Comparison of ENCODE assay signal across 29 cellular contexts in the genomic region with DNA sequence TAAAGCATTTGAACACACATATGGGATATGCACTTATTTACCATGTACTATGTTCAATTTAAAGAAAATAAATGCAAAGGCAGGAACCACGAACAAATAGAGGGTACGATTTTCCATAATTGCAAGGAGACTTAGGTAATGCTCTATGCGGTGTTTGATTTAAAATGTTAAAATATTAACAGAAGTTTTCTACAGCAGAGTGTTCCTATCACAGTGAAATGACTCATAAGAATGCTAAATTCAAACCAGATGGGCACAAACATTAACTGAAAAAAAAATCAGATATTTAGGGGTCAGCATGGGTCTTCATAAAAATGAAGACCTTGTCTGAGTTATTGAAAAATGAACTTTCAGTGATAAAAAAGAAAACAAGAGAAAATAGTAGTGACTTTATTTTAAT.
DNase-seq lines count a peak whose midpoint lies in the region; ATAC-seq and TF ChIP-seq lines count a peak whose summit lies in the region.
"Had no signal": no experiment of that assay in that cellular context is flagged by ENCODE, and none has a peak within 500 bp of the region (broad histone marks: within the 10 kb centered on the region; RNA-seq: fewer than 3 reads in every experiment).

No MANE protein-coding gene starts in this region.

- peak; percentile 62 for ATAC-seq in SK-N-SH treated with all-trans-retinoic acid at 6 μM for 48 hours
- ATAC-seq: activated CD4-positive, alpha-beta T cell treated with anti-CD3 and anti-CD28 coated beads for 36 hours; activated naive CD8-positive, alpha-beta T cell treated with anti-CD3 and anti-CD28 coated beads, Interleukin-2, amount 50 U/mL, for 24 hours; left cardiac atrium; right lobe of liver; stimulated activated effector memory CD8-positive, alpha-beta T cell treated with anti-CD3 and anti-CD28 coated beads, Interleukin-12 subunit alpha, Interleukin-12 subunit beta, amount 100 ng/mL, for 72 hours had no signal

- no peak for TF ChIP-seq POLR2A in suprapubic skin (IDR thresholded peaks at IDR 0.05)

- peak overlapping the region; percentile 52 for H3K4me2 ChIP-seq in smooth muscle cell

- H3K4me3 ChIP-seq in fibroblast of the aortic adventitia (ENCODE audit: low read depth, low read length) (no peak overlapping the region), smooth muscle cell (no peak overlapping the region), suprapubic skin (no peak overlapping the region), right atrium auricular region (no peak overlapping the region)
- H3K4me3 ChIP-seq: HAP-1, MG63, right lobe of liver, upper lobe of left lung had no signal

- no peaks in the 10 kb centered on the region for H3K9me3 Mint-ChIP-seq in activated CD4-positive, alpha-beta memory T cell treated with anti-CD3 and anti-CD28 coated beads for 36 hours
- H3K9me3 Mint-ChIP-seq: activated naive CD8-positive, alpha-beta T cell treated with anti-CD3 and anti-CD28 coated beads, Interleukin-2, amount 50 U/mL, for 24 hours; activated T-cell treated with anti-CD3 and anti-CD28 coated beads, Interleukin-2, amount 50 U/mL, for 24 hours; CD4-positive, CD25-positive, alpha-beta regulatory T cell; stimulated activated effector memory CD8-positive, alpha-beta T cell treated with anti-CD3 and anti-CD28 coated beads, Interleukin-12 subunit alpha, Interleukin-12 subunit beta, amount 100 ng/mL, for 72 hours had no signal

- no peak overlapping the region for H3K27ac Mint-ChIP-seq in activated CD4-positive, alpha-beta memory T cell treated with anti-CD3 and anti-CD28 coated beads for 36 hours
- H3K27ac Mint-ChIP-seq: activated CD4-positive, alpha-beta T cell treated with anti-CD3 and anti-CD28 coated beads for 36 hours; activated naive CD8-positive, alpha-beta T cell treated with anti-CD3 and anti-CD28 coated beads, Interleukin-2, amount 50 U/mL, for 24 hours; activated T-cell treated with anti-CD3 and anti-CD28 coated beads, Interleukin-2, amount 50 U/mL, for 24 hours; CD4-positive, CD25-positive, alpha-beta regulatory T cell; stimulated activated effector memory CD8-positive, alpha-beta T cell treated with anti-CD3 and anti-CD28 coated beads, Interleukin-12 subunit alpha, Interleukin-12 subunit beta, amount 100 ng/mL, for 72 hours had no signal

- DNase-seq in GM03348 (ENCODE audit: low spot score) (peak; percentile 13), fibroblast of the aortic adventitia (ENCODE audit: low read depth) (peak; percentile 57), smooth muscle cell (lab: John Stamatoyannopoulos, UW; ENCODE audit: unreplicated experiment) (no peak), suprapubic skin (ENCODE audit: low spot score in 2 of 2) (no peak), right atrium auricular region (ENCODE audit: low spot score) (no peak)
- DNase-seq in activated CD4-positive, alpha-beta memory T cell treated with anti-CD3 and anti-CD28 coated beads for 36 hours = no peak
- DNase-seq: activated CD4-positive, alpha-beta T cell treated with anti-CD3 and anti-CD28 coated beads for 36 hours; activated gamma-delta T cell treated with Interleukin-2 at 50 U/mL for 16 hours; activated naive CD8-positive, alpha-beta T cell treated with anti-CD3 and anti-CD28 coated beads, Interleukin-2, amount 50 U/mL, for 24 hours; activated T-cell treated with anti-CD3 and anti-CD28 coated beads, Interleukin-2, amount 50 U/mL, for 24 hours; CD4-positive, CD25-positive, alpha-beta regulatory T cell; effector CD8-positive, alpha-beta T cell; KBM-7; left cardiac atrium; MG63; NCI-H2029; NCI-H2227 treated with DMSO at 0.1 percent for 48 hours; NCI-H748 treated with DMSO at 0.1 percent for 48 hours; right lobe of liver; stimulated activated CD4-positive, alpha-beta T cell treated with anti-CD3 and anti-CD28 coated beads, Interleukin-12 subunit alpha, Interleukin-12 subunit beta, amount 100 ng/mL, for 4 hours; stimulated activated CD4-positive, alpha-beta T cell treated with anti-CD3 and anti-CD28 coated beads, Interleukin-4, amount 100 ng/mL, for 24 hours; T-helper 2 cell; upper lobe of left lung had no signal

- TF ChIP-seq CTCF in fibroblast of the aortic adventitia (IDR thresholded peaks at IDR 0.05; ENCODE audit: insufficient read depth, low read length) (no peak), smooth muscle cell (IDR thresholded peaks at IDR 0.05; ENCODE audit: borderline replicate concordance, insufficient read depth, poor library complexity, severe bottlenecking) (no peak), suprapubic skin (IDR thresholded peaks at IDR 0.05) (no peak), right atrium auricular region (IDR thresholded peaks at IDR 0.05) (no peak)

- H4K20me1 ChIP-seq in smooth muscle cell (ENCODE audit: low read depth) = no peaks in the 10 kb centered on the region

- no peak overlapping the region for H2AFZ ChIP-seq in smooth muscle cell (ENCODE audit: low read depth)

- H3K27me3 ChIP-seq in smooth muscle cell (ENCODE audit: low read depth) = no peaks in the 10 kb centered on the region
- peaks cover 6% of the 10 kb centered on the region for H3K27me3 ChIP-seq in suprapubic skin
- no peaks in the 10 kb centered on the region for H3K27me3 ChIP-seq in right atrium auricular region
- H3K27me3 ChIP-seq: MG63, right lobe of liver, upper lobe of left lung had no signal

- intact Hi-C loops in activated CD4-positive, alpha-beta memory T cell treated with anti-CD3 and anti-CD28 coated beads for 36 hours (cut with micrococcal nuclease) = no loop called here

- peaks cover 12% of the 10 kb centered on the region for H3K4me1 Mint-ChIP-seq in activated CD4-positive, alpha-beta memory T cell treated with anti-CD3 and anti-CD28 coated beads for 36 hours (ENCODE audit: low read depth)

- 69% methylated on average over 3 of the region's 3 CpGs for WGBS in smooth muscle cell (ENCODE audit: low lambda C conversion rate)
- 69% methylated on average over 3 of the region's 3 CpGs for WGBS in suprapubic skin

- POLR2A ChIA-PET in activated CD4-positive, alpha-beta memory T cell treated with anti-CD3 and anti-CD28 coated beads for 36 hours (lab: Charles Lee) = no interaction called here

- H3K9ac ChIP-seq in smooth muscle cell (ENCODE audit: low read depth) = no peak overlapping the region

- H3F3A ChIP-seq in smooth muscle cell (ENCODE audit: low read depth) = peaks cover 14% of the 10 kb centered on the region

- H3K27me3 Mint-ChIP-seq in activated CD4-positive, alpha-beta memory T cell treated with anti-CD3 and anti-CD28 coated beads for 36 hours = peaks cover 5% of the 10 kb centered on the region

- no peaks in the 10 kb centered on the region for H3K79me2 ChIP-seq in smooth muscle cell (ENCODE audit: low read depth)

- no peak for TF ChIP-seq EP300 in suprapubic skin (IDR thresholded peaks at IDR 0.05)

- H3K27ac ChIP-seq in smooth muscle cell (ENCODE audit: low read depth) (peak overlapping the region; percentile 14), suprapubic skin (no peak overlapping the region), right atrium auricular region (no peak overlapping the region)
- H3K27ac ChIP-seq: epithelial cell of prostate, right lobe of liver, RWPE1, upper lobe of left lung had no signal

- H3K4me3 Mint-ChIP-seq in activated CD4-positive, alpha-beta memory T cell treated with anti-CD3 and anti-CD28 coated beads for 36 hours = no peak overlapping the region
- H3K4me3 Mint-ChIP-seq: activated CD4-positive, alpha-beta T cell treated with anti-CD3 and anti-CD28 coated beads for 36 hours; activated naive CD8-positive, alpha-beta T cell treated with anti-CD3 and anti-CD28 coated beads, Interleukin-2, amount 50 U/mL, for 24 hours; activated T-cell treated with anti-CD3 and anti-CD28 coated beads, Interleukin-2, amount 50 U/mL, for 24 hours; CD4-positive, CD25-positive, alpha-beta regulatory T cell; neural crest cell; stimulated activated effector memory CD8-positive, alpha-beta T cell treated with anti-CD3 and anti-CD28 coated beads, Interleukin-12 subunit alpha, Interleukin-12 subunit beta, amount 100 ng/mL, for 72 hours had no signal

- CTCF ChIA-PET in activated CD4-positive, alpha-beta memory T cell treated with anti-CD3 and anti-CD28 coated beads for 36 hours (lab: Charles Lee) = interaction anchor here (0.7 kb wide), 1 partner anchor 9 kb away, joined by 3 read pairs; no protein-coding TSS in a partner anchor

- H3K36me3 ChIP-seq in smooth muscle cell (ENCODE audit: low read depth) (no peaks in the 10 kb centered on the region), suprapubic skin (no peaks in the 10 kb centered on the region), right atrium auricular region (no peaks in the 10 kb centered on the region)
- H3K36me3 ChIP-seq: HAP-1, MG63, right lobe of liver, upper lobe of left lung had no signal

- H3K36me3 Mint-ChIP-seq in activated CD4-positive, alpha-beta memory T cell treated with anti-CD3 and anti-CD28 coated beads for 36 hours = no peaks in the 10 kb centered on the region
- H3K36me3 Mint-ChIP-seq: CD4-positive, CD25-positive, alpha-beta regulatory T cell; stimulated activated effector memory CD8-positive, alpha-beta T cell treated with anti-CD3 and anti-CD28 coated beads, Interleukin-12 subunit alpha, Interleukin-12 subunit beta, amount 100 ng/mL, for 72 hours had no signal

- H3K9me3 ChIP-seq in smooth muscle cell (replicated peaks; ENCODE audit: low read depth) (no peaks in the 10 kb centered on the region), suprapubic skin (no peaks in the 10 kb centered on the region), right atrium auricular region (no peaks in the 10 kb centered on the region)
- H3K9me3 ChIP-seq: HAP-1, MG63, right lobe of liver, upper lobe of left lung had no signal

- peaks cover 21% of the 10 kb centered on the region for H3K4me1 ChIP-seq in smooth muscle cell (ENCODE audit: low read depth)
- no peaks in the 10 kb centered on the region for H3K4me1 ChIP-seq in suprapubic skin
- no peaks in the 10 kb centered on the region for H3K4me1 ChIP-seq in right atrium auricular region
- H3K4me1 ChIP-seq: HAP-1, right lobe of liver, upper lobe of left lung had no signal

TF ChIP-seq in SK-N-SH treated with all-trans-retinoic acid at 6 μM for 48 hours, 23 proteins besides CTCF, POLR2A, EP300 and RAD21 (continues in another document):
- TF ChIP-seq SNAI2 (CRISPR knock-in tag; IDR thresholded peaks at IDR 0.05) = no peak
- no peak for TF ChIP-seq ESRRG (CRISPR knock-in tag; IDR thresholded peaks at IDR 0.05)
- TF ChIP-seq ARNTL (CRISPR knock-in tag; IDR thresholded peaks at IDR 0.05; ENCODE audit: borderline replicate concordance, low read depth) = no peak
- TF ChIP-seq CSDC2 (CRISPR knock-in tag; IDR thresholded peaks at IDR 0.05) = no peak

Comparison
In these comparisons a context has a peak if more than half of its experiments do, and no peak if none do; other contexts are left out.
1. DNase-seq: peak in GM03348 (single experiment) and fibroblast of the aortic adventitia (single experiment); none in smooth muscle cell (single experiment), suprapubic skin (0 of 2), activated CD4-positive, alpha-beta memory T cell treated with anti-CD3 and anti-CD28 coated beads for 36 hours (single experiment) and right atrium auricular region (single experiment).